32 cellular contexts compared by ENCODE assay signal in the genomic region with DNA sequence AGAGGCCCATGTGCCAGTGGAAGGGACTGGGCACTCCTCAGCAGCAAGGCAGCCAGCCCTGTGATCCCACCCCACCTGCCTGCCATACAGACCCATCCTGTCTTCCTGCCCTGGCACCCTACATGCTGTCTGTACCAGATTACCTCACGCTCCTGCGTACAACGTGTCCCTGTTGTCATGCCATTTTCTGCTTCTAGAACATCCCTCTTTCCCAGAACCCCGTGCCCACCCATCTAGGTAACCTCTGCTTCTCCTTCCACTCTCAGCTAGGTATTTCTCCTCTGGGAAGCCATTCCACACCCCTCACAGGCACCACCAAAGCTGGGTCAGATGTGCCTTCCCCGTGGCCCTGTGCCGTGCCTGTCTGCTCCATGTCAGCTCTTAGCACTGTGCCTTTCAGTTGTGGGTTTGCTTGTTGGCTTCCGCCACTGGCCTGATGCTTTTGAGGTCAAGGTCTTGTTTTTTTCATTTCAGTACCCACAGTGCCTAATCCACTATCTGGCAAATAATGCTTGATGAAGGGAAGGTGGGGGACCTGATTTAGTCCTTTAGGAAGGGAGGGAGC.
A peak's percentile ranks its signal among the peaks of the same experiment; 100 is the strongest.
DNase-seq lines count a peak whose midpoint lies in the region; ATAC-seq lines count a peak whose summit lies in the region.
"Had no signal": no experiment of that assay in that cellular context is flagged by ENCODE, and none has a peak within 500 bp of the region (broad histone marks: within the 10 kb centered on the region; RNA-seq: fewer than 3 reads in every experiment).

No MANE protein-coding gene starts in this region.

- peaks cover 24 to 35% of the 10 kb centered on the region in 2 donors for H3K4me1 ChIP-seq in naive thymus-derived CD4-positive, alpha-beta T cell (ENCODE audit: control insufficient read depth in 2 of 2, insufficient read depth in 2 of 2, low read length in 2 of 2)
- H3K4me1 ChIP-seq: Caco-2, Peyer's patch, testis had no signal

- no peak overlapping the region for H3K4me3 ChIP-seq in naive thymus-derived CD4-positive, alpha-beta T cell (ENCODE audit: low read length)
- H3K4me3 ChIP-seq: Peyer's patch, right lobe of liver, testis had no signal

- H3K36me3 Mint-ChIP-seq in activated T-cell treated with anti-CD3 and anti-CD28 coated beads, Interleukin-2, amount 50 U/mL, for 72 hours (ENCODE audit: insufficient read depth in 2 of 2): peaks cover 0 to 4% of the 10 kb centered on the region in 2 donors
- peaks cover 21% of the 10 kb centered on the region for H3K36me3 Mint-ChIP-seq in activated T-cell treated with anti-CD3 and anti-CD28 coated beads, Interleukin-2, amount 50 U/mL, for 4 hours (ENCODE audit: insufficient read depth)
- H3K36me3 Mint-ChIP-seq in activated CD8-positive, alpha-beta T cell treated with anti-CD3 and anti-CD28 coated beads, Interleukin-2, amount 10 ng/mL, durations not matched to agents 7 days and 5 days (ENCODE audit: low read depth): peaks cover 15% of the 10 kb centered on the region
- H3K36me3 Mint-ChIP-seq in naive thymus-derived CD4-positive, alpha-beta T cell: peaks cover 11 to 29% (median 25%) of the 10 kb centered on the region in 5 donors

- H3K27me3 ChIP-seq in naive thymus-derived CD4-positive, alpha-beta T cell (ENCODE audit: control insufficient read depth in 2 of 2, insufficient read depth in 2 of 2, low read length in 2 of 2): no peaks in the 10 kb centered on the region
- H3K27me3 ChIP-seq: brain microvascular endothelial cell, Peyer's patch, right lobe of liver, testis had no signal

- H3K27me3 Mint-ChIP-seq in activated T-cell treated with anti-CD3 and anti-CD28 coated beads, Interleukin-2, amount 50 U/mL, for 72 hours (ENCODE audit: low read depth): no peaks in the 10 kb centered on the region
- no peaks in the 10 kb centered on the region for H3K27me3 Mint-ChIP-seq in activated T-cell treated with anti-CD3 and anti-CD28 coated beads, Interleukin-2, amount 50 U/mL, for 4 hours (ENCODE audit: low read depth)
- H3K27me3 Mint-ChIP-seq in activated CD8-positive, alpha-beta T cell treated with anti-CD3 and anti-CD28 coated beads, Interleukin-2, amount 10 ng/mL, durations not matched to agents 7 days and 5 days (ENCODE audit: low read depth): no peaks in the 10 kb centered on the region
- H3K27me3 Mint-ChIP-seq in naive thymus-derived CD4-positive, alpha-beta T cell: no peaks in the 10 kb centered on the region
- H3K27me3 Mint-ChIP-seq: IgD-negative memory B cell; naive B cell; stimulated activated memory B cell treated with anti-CD40 and anti-IgM and Interleukin-4, amounts not matched to agents 10 μg/mL and 1 μg/mL and 100 μg/mL, for 72 hours had no signal

- no peak for DNase-seq in activated T-cell treated with anti-CD3 and anti-CD28 coated beads, Interleukin-2, amount 50 U/mL, for 72 hours
- no peak for DNase-seq in activated T-cell treated with anti-CD3 and anti-CD28 coated beads, Interleukin-2, amount 50 U/mL, for 4 hours
- DNase-seq in activated CD8-positive, alpha-beta T cell treated with anti-CD3 and anti-CD28 coated beads, Interleukin-2, amount 10 ng/mL, durations not matched to agents 7 days and 5 days: no peak
- DNase-seq in naive thymus-derived CD4-positive, alpha-beta T cell: no peak
- DNase-seq in OCI-M2 (lab: John Stamatoyannopoulos, UW; ENCODE audit: unreplicated experiment): no peak
- DNase-seq in glomerular visceral epithelial cell (ENCODE audit: extremely low spot score): no peak
- DNase-seq in cerebellar cortex (ENCODE audit: low spot score): no peak
- no peak for DNase-seq in H4 (ENCODE audit: low spot score)
- DNase-seq: activated gamma-delta T cell; AML-193; brain microvascular endothelial cell; Caco-2; DMS79; effector CD4-positive, alpha-beta T cell; GDM1; glutamatergic neuron; HCEC 1CT; naive B cell; NCI-H1092; NCI-H187 treated with DMSO at 0.1 percent for 48 hours; NCI-H526; right lobe of liver; SHP77 treated with DMSO at 0.1 percent for 48 hours; stimulated activated CD4-positive, alpha-beta T cell treated with anti-CD3 and anti-CD28 coated beads, Interleukin-2, amount 100 ng/mL, for 48 hours; T-helper 9 cell; testis; WERI-Rb-1 had no signal

- H3K27ac Mint-ChIP-seq in activated T-cell treated with anti-CD3 and anti-CD28 coated beads, Interleukin-2, amount 50 U/mL, for 72 hours: peak overlapping the region; percentile 15
- H3K27ac Mint-ChIP-seq in activated CD8-positive, alpha-beta T cell treated with anti-CD3 and anti-CD28 coated beads, Interleukin-2, amount 10 ng/mL, durations not matched to agents 7 days and 5 days: peak overlapping the region; percentile 86
- peak overlapping the region; percentile 10 to 92 (median 89) for H3K27ac Mint-ChIP-seq in naive thymus-derived CD4-positive, alpha-beta T cell
- H3K27ac Mint-ChIP-seq: mesothelial cell of epicardium; stimulated activated memory B cell treated with anti-CD40 and anti-IgM and Interleukin-4, amounts not matched to agents 10 μg/mL and 1 μg/mL and 100 μg/mL, for 72 hours had no signal

- intact Hi-C loops in naive thymus-derived CD4-positive, alpha-beta T cell (cut with micrococcal nuclease): loop anchor here in 1 of 2 donors (5.0 kb wide), 1 partner anchor 40 kb away; no protein-coding TSS in a partner anchor

- POLR2A ChIA-PET in activated CD8-positive, alpha-beta T cell treated with anti-CD3 and anti-CD28 coated beads, Interleukin-2, amount 10 ng/mL, durations not matched to agents 7 days and 5 days (lab: Charles Lee): interaction anchor here (4.7 kb wide), 1 partner anchor 14 kb away, joined by 48 read pairs; no protein-coding TSS in a partner anchor
- POLR2A ChIA-PET in naive thymus-derived CD4-positive, alpha-beta T cell (lab: Charles Lee): no interaction called here

- peaks cover 0 to 7% (median 0%) of the 10 kb centered on the region in 3 experiments for H3K36me3 ChIP-seq in naive thymus-derived CD4-positive, alpha-beta T cell (ENCODE audit: control insufficient read depth in 2 of 3, insufficient read depth in 3 of 3, low read length in 3 of 3)
- H3K36me3 ChIP-seq: brain microvascular endothelial cell, Peyer's patch, right lobe of liver, WERI-Rb-1 had no signal

- peak overlapping the region; percentile 51 for H3K27ac ChIP-seq in naive thymus-derived CD4-positive, alpha-beta T cell (ENCODE audit: low read depth, low read length)
- H3K27ac ChIP-seq: brain microvascular endothelial cell, epithelial cell of prostate, Peyer's patch, right lobe of liver, testis, WERI-Rb-1 had no signal

- ATAC-seq in activated T-cell treated with anti-CD3 and anti-CD28 coated beads, Interleukin-2, amount 50 U/mL, for 72 hours (replicated peaks in 1 of 2): no peak
- ATAC-seq in activated T-cell treated with anti-CD3 and anti-CD28 coated beads, Interleukin-2, amount 50 U/mL, for 4 hours: no peak
- no peak for ATAC-seq in activated CD8-positive, alpha-beta T cell treated with anti-CD3 and anti-CD28 coated beads, Interleukin-2, amount 10 ng/mL, durations not matched to agents 7 days and 5 days
- no peak for ATAC-seq in naive thymus-derived CD4-positive, alpha-beta T cell
- ATAC-seq: stimulated activated memory B cell treated with anti-CD40 and anti-IgM and Interleukin-4, amounts not matched to agents 10 μg/mL and 1 μg/mL and 100 μg/mL, for 72 hours had no signal

- no peaks in the 10 kb centered on the region for H3K9me3 ChIP-seq in naive thymus-derived CD4-positive, alpha-beta T cell (ENCODE audit: control insufficient read depth in 2 of 3, low read length in 3 of 3)
- H3K9me3 ChIP-seq: Caco-2, Peyer's patch, right lobe of liver, testis had no signal

- peak overlapping the region in 1 of 2 donors; percentile 3 for H3K4me3 Mint-ChIP-seq in activated T-cell treated with anti-CD3 and anti-CD28 coated beads, Interleukin-2, amount 50 U/mL, for 72 hours
- H3K4me3 Mint-ChIP-seq in activated T-cell treated with anti-CD3 and anti-CD28 coated beads, Interleukin-2, amount 50 U/mL, for 4 hours: no peak overlapping the region
- no peak overlapping the region for H3K4me3 Mint-ChIP-seq in activated CD8-positive, alpha-beta T cell treated with anti-CD3 and anti-CD28 coated beads, Interleukin-2, amount 10 ng/mL, durations not matched to agents 7 days and 5 days
- H3K4me3 Mint-ChIP-seq in naive thymus-derived CD4-positive, alpha-beta T cell: peak overlapping the region in 2 of 10 donors; percentile 11 to 24
- H3K4me3 Mint-ChIP-seq: IgD-negative memory B cell; mesothelial cell of epicardium; stimulated activated memory B cell treated with anti-CD40 and anti-IgM and Interleukin-4, amounts not matched to agents 10 μg/mL and 1 μg/mL and 100 μg/mL, for 72 hours had no signal

- CTCF ChIA-PET in activated CD8-positive, alpha-beta T cell treated with anti-CD3 and anti-CD28 coated beads, Interleukin-2, amount 10 ng/mL, durations not matched to agents 7 days and 5 days (lab: Charles Lee): interaction anchor here (0.9 to 8.1 kb wide), 7 partner anchors 7 to 697 kb away, joined by 3 to 98 read pairs (median 4); no protein-coding TSS in a partner anchor
- CTCF ChIA-PET in naive thymus-derived CD4-positive, alpha-beta T cell (lab: Charles Lee): interaction anchor here (1.0 to 2.0 kb wide), 2 partner anchors 8 to 14 kb away, joined by 3 to 12 read pairs; no protein-coding TSS in a partner anchor

- H3K9me3 Mint-ChIP-seq in activated T-cell treated with anti-CD3 and anti-CD28 coated beads, Interleukin-2, amount 50 U/mL, for 72 hours: no peaks in the 10 kb centered on the region
- no peaks in the 10 kb centered on the region for H3K9me3 Mint-ChIP-seq in activated T-cell treated with anti-CD3 and anti-CD28 coated beads, Interleukin-2, amount 50 U/mL, for 4 hours
- H3K9me3 Mint-ChIP-seq in activated CD8-positive, alpha-beta T cell treated with anti-CD3 and anti-CD28 coated beads, Interleukin-2, amount 10 ng/mL, durations not matched to agents 7 days and 5 days (ENCODE audit: insufficient read depth): peaks cover under 1% of the 10 kb centered on the region
- peaks cover 0 to 14% (median 1%) of the 10 kb centered on the region in 11 donors for H3K9me3 Mint-ChIP-seq in naive thymus-derived CD4-positive, alpha-beta T cell

- H3K4me1 Mint-ChIP-seq in activated T-cell treated with anti-CD3 and anti-CD28 coated beads, Interleukin-2, amount 50 U/mL, for 72 hours (ENCODE audit: low read depth): peaks cover 42% of the 10 kb centered on the region
- peaks cover 43% of the 10 kb centered on the region for H3K4me1 Mint-ChIP-seq in activated T-cell treated with anti-CD3 and anti-CD28 coated beads, Interleukin-2, amount 50 U/mL, for 4 hours (ENCODE audit: low read depth)
- H3K4me1 Mint-ChIP-seq in activated CD8-positive, alpha-beta T cell treated with anti-CD3 and anti-CD28 coated beads, Interleukin-2, amount 10 ng/mL, durations not matched to agents 7 days and 5 days (ENCODE audit: low read depth): peaks cover 51% of the 10 kb centered on the region
- peaks cover 37 to 54% (median 48%) of the 10 kb centered on the region in 7 donors for H3K4me1 Mint-ChIP-seq in naive thymus-derived CD4-positive, alpha-beta T cell
- H3K4me1 Mint-ChIP-seq: IgD-negative memory B cell; mesothelial cell of epicardium; stimulated activated memory B cell treated with anti-CD40 and anti-IgM and Interleukin-4, amounts not matched to agents 10 μg/mL and 1 μg/mL and 100 μg/mL, for 72 hours had no signal

Comparison
In these comparisons a context has a peak if more than half of its experiments do, and no peak if none do; other contexts are left out.
1. H3K27ac Mint-ChIP-seq: peak in every context shown above with its lines; median percentile 89 in naive thymus-derived CD4-positive, alpha-beta T cell; 86 in activated CD8-positive, alpha-beta T cell treated with anti-CD3 and anti-CD28 coated beads, Interleukin-2, amount 10 ng/mL, durations not matched to agents 7 days and 5 days; 15 in activated T-cell treated with anti-CD3 and anti-CD28 coated beads, Interleukin-2, amount 50 U/mL, for 72 hours.